ENCODE assay signal across 12 cellular contexts in genomic region chr1:20673626-20674025, GRCh38. TPM values are rescaled to one million over a fixed set of nuclear protein-coding genes. Genes with fewer than 3 reads are reported as not detected.
"Had no signal": no experiment of that assay in that cellular context is flagged by ENCODE, and none has a peak within 500 bp of the region (broad histone marks: within the 10 kb centered on the region; RNA-seq: fewer than 3 reads in every experiment).

No MANE protein-coding gene starts in this region.

RNA-seq across cellular contexts. Expression of gene KIF17, which starts 44.2 kb away (rescaled TPM):
- total RNA-seq: activated B cell treated with CpG ODN at 0.5 μM for 24 hours; activated CD4-positive, alpha-beta memory T cell treated with anti-CD3 and anti-CD28 coated beads for 36 hours; activated CD4-positive, alpha-beta memory T cell treated with anti-CD3 and anti-CD28 coated beads, Interleukin-2, amount 10 ng/mL, durations not matched to agents 7 days and 5 days; activated CD4-positive, alpha-beta T cell treated with anti-CD3 and anti-CD28 coated beads, Interleukin-2, amount 10 ng/mL, durations not matched to agents 24 days and 14 days; activated CD4-positive, alpha-beta T cell treated with anti-CD3 and anti-CD28 coated beads, Interleukin-2, amount 10 ng/mL, durations not matched to agents 7 days and 5 days; activated CD8-positive, alpha-beta memory T cell treated with anti-CD3 and anti-CD28 coated beads for 36 hours; activated CD8-positive, alpha-beta memory T cell treated with anti-CD3 and anti-CD28 coated beads, Interleukin-2, amount 10 ng/mL, durations not matched to agents 7 days and 5 days; activated CD8-positive, alpha-beta T cell treated with anti-CD3 and anti-CD28 coated beads for 36 hours; activated CD8-positive, alpha-beta T cell treated with anti-CD3 and anti-CD28 coated beads, Interleukin-2, amount 10 ng/mL, durations not matched to agents 7 days and 5 days; T-helper 1 cell treated with Interleukin-12 subunit alpha and Interleukin-12 subunit beta and Interleukin-4 antibody, amounts not matched to agents 30 ng/mL and 1 ng/mL, for 36 hours; T-helper 2 cell treated with Interferon-gamma antibody and Interleukin-4, amounts not matched to agents 100 ng/mL and 5 ng/mL, for 36 hours had no signal

RNA-seq across cellular contexts. Expression of gene SH2D5, which starts 58.9 kb away (rescaled TPM):
- total RNA-seq: activated CD4-positive, alpha-beta T cell treated with anti-CD3 and anti-CD28 coated beads, Interleukin-2, amount 10 ng/mL, durations not matched to agents 7 days and 5 days; activated CD8-positive, alpha-beta memory T cell treated with anti-CD3 and anti-CD28 coated beads, Interleukin-2, amount 10 ng/mL, durations not matched to agents 7 days and 5 days; T-helper 17 cell had no signal
